11 cellular contexts compared by ENCODE assay signal in genomic region chr3:43194490-43195115, GRCh38.
DNase-seq lines count a peak whose midpoint lies in the region; ATAC-seq and TF ChIP-seq lines count a peak whose summit lies in the region.
"Had no signal": no experiment of that assay in that cellular context is flagged by ENCODE, and none has a peak within 500 bp of the region (broad histone marks: within the 10 kb centered on the region; RNA-seq: fewer than 3 reads in every experiment).

No MANE protein-coding gene starts in this region.

- no peaks in the 10 kb centered on the region for H3K36me3 ChIP-seq in hepatocyte (replicated peaks; ENCODE audit: insufficient read depth, low read depth)
- H3K36me3 ChIP-seq in upper lobe of left lung: no peaks in the 10 kb centered on the region
- H3K36me3 ChIP-seq: WERI-Rb-1 had no signal

- peak; percentile 27 for DNase-seq in stimulated activated CD4-positive, alpha-beta T cell treated with anti-CD3 and anti-CD28 coated beads, Interleukin-15, amount 100 ng/mL, for 24 hours
- DNase-seq in stimulated activated CD4-positive, alpha-beta T cell treated with anti-CD3 and anti-CD28 coated beads, Interleukin-4, amount 100 ng/mL, for 1 hour: no peak
- DNase-seq in hepatocyte (ENCODE audit: low spot score) (peak; percentile 48), upper lobe of left lung (peak in 1 of 2 donors; percentile 29), NCI-H1417 (lab: John Stamatoyannopoulos, UW) (no peak), DMS 273 treated with DMSO at 0.1 percent for 48 hours (lab: John Stamatoyannopoulos, UW) (no peak)
- DNase-seq: NCI-H2029 treated with DMSO at 0.1 percent for 48 hours, OCI-M1, WERI-Rb-1 had no signal

- WGBS in hepatocyte (ENCODE audit: low lambda C conversion rate, missing lambda C conversion rate): 81% methylated on average over 6 of the region's 6 CpGs
- 51 to 70% methylated on average over 4 to 6 of the region's 6 CpGs for WGBS in upper lobe of left lung, 2 donors

- peak overlapping the region; percentile 70 for H3K27ac ChIP-seq in hepatocyte
- H3K27ac ChIP-seq in upper lobe of left lung: peak overlapping the region in 3 of 4 donors; percentile 57 to 71 (median 65)
- H3K27ac ChIP-seq: WERI-Rb-1 had no signal

- H3K36me3 Mint-ChIP-seq in activated T-helper 17 cell treated with anti-CD3 and anti-CD28 coated beads, Interleukin-2, amount 50 U/mL, for 72 hours (ENCODE audit: low read depth): peaks cover 5% of the 10 kb centered on the region

- no peaks in the 10 kb centered on the region for H3K9me3 ChIP-seq in hepatocyte (ENCODE audit: low read depth)
- H3K9me3 ChIP-seq in upper lobe of left lung: no peaks in the 10 kb centered on the region

- no peaks in the 10 kb centered on the region for H4K20me1 ChIP-seq in hepatocyte (ENCODE audit: insufficient read depth, poor library complexity, severe bottlenecking)

- H3K4me2 ChIP-seq in hepatocyte: no peak overlapping the region

- H3K4me1 ChIP-seq in hepatocyte (ENCODE audit: insufficient read depth): peaks cover 6% of the 10 kb centered on the region
- peaks cover 12 to 20% (median 14%) of the 10 kb centered on the region in 4 donors for H3K4me1 ChIP-seq in upper lobe of left lung

- no peak overlapping the region for H2AFZ ChIP-seq in hepatocyte

- H3K27me3 ChIP-seq in hepatocyte (peaks cover 13% of the 10 kb centered on the region), upper lobe of left lung (no peaks in the 10 kb centered on the region)

- TF ChIP-seq CTCF in hepatocyte (IDR thresholded peaks at IDR 0.05; ENCODE audit: poor library complexity) (no peak), upper lobe of left lung (IDR thresholded peaks at IDR 0.05) (peak in 1 of 6 experiments; percentile 6)

- H3K4me3 ChIP-seq in hepatocyte (no peak overlapping the region), upper lobe of left lung (no peak overlapping the region)

- no peak for TF ChIP-seq POLR2A in upper lobe of left lung (IDR thresholded peaks at IDR 0.05)

- H3K79me2 ChIP-seq in hepatocyte: no peaks in the 10 kb centered on the region

- peak in 1 of 4 donors; percentile 44 for TF ChIP-seq EP300 in upper lobe of left lung (IDR thresholded peaks at IDR 0.05)

- H3K27ac Mint-ChIP-seq in activated T-helper 17 cell treated with anti-CD3 and anti-CD28 coated beads, Interleukin-2, amount 50 U/mL, for 72 hours: peak overlapping the region; percentile 93

- H3K4me3 Mint-ChIP-seq in activated T-helper 17 cell treated with anti-CD3 and anti-CD28 coated beads, Interleukin-2, amount 50 U/mL, for 72 hours: peak overlapping the region; percentile 80

- peak; percentile 85 for ATAC-seq in activated T-helper 17 cell treated with anti-CD3 and anti-CD28 coated beads, Interleukin-2, amount 50 U/mL, for 72 hours (replicated peaks)
- ATAC-seq in upper lobe of left lung (ENCODE audit: low FRiP score in 2 of 2) (peak; percentile 56), GM19328 (IDR thresholded peaks at IDR 0.05; ENCODE audit: unreplicated experiment) (no peak)

- H3K4me1 Mint-ChIP-seq in activated T-helper 17 cell treated with anti-CD3 and anti-CD28 coated beads, Interleukin-2, amount 50 U/mL, for 72 hours: peaks cover 36% of the 10 kb centered on the region

- no peaks in the 10 kb centered on the region for H3K9me3 Mint-ChIP-seq in activated T-helper 17 cell treated with anti-CD3 and anti-CD28 coated beads, Interleukin-2, amount 50 U/mL, for 72 hours

- H3K27me3 Mint-ChIP-seq in activated T-helper 17 cell treated with anti-CD3 and anti-CD28 coated beads, Interleukin-2, amount 50 U/mL, for 72 hours: no peaks in the 10 kb centered on the region

- no peaks in the 10 kb centered on the region for H3K9me2 ChIP-seq in hepatocyte (replicated peaks; ENCODE audit: insufficient read depth)

Comparison
In these comparisons a context has a peak if more than half of its experiments do, and no peak if none do; other contexts are left out.
1. DNase-seq: peak in stimulated activated CD4-positive, alpha-beta T cell treated with anti-CD3 and anti-CD28 coated beads, Interleukin-15, amount 100 ng/mL, for 24 hours (single experiment) and hepatocyte (single experiment); none in stimulated activated CD4-positive, alpha-beta T cell treated with anti-CD3 and anti-CD28 coated beads, Interleukin-4, amount 100 ng/mL, for 1 hour (single experiment), NCI-H1417 (0 of 3) and DMS 273 treated with DMSO at 0.1 percent for 48 hours (single experiment).